Comparison of ENCODE assay signal across 11 cellular contexts in the genomic region with DNA sequence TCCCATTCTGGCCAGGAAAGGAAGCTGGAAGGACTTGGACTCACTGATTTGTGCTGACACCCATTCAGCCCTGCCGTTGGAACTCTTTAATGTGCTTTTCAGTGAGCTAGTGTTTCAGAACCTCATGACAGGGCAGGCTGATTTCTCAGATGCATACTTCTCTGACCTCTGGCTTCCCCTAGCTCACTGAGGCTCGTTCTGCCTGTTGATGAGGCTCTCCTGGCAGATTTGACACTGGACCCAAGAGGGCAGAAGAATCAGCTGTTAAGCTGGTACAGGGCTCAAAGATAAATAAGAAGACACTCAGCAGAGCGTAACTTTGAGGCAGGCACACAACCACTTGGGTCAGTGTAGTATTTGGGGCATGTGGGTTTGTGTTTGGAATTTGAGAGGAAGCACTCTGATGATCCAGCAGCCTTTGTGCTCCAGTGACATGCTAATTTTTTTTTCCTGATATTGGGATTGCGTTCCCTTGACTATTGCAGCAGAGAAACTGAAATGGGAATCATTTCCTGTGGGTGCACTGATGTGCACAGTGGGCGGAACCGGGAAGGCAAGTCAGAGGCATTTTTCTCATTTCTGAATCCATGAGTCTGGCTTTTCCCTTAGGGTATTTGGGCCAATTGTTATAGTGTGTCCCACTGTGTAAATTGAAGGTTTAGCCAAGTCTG.
DNase-seq lines count a peak whose midpoint lies in the region; ATAC-seq and TF ChIP-seq lines count a peak whose summit lies in the region.
"Had no signal": no experiment of that assay in that cellular context is flagged by ENCODE, and none has a peak within 500 bp of the region (broad histone marks: within the 10 kb centered on the region; RNA-seq: fewer than 3 reads in every experiment).

No MANE protein-coding gene starts in this region.

- peaks cover 83% of the 10 kb centered on the region for H3K79me2 ChIP-seq in mammary epithelial cell (ENCODE audit: insufficient read depth, low read length)

- H3K36me3 Mint-ChIP-seq in stimulated activated naive B cell treated with anti-CD40 and anti-IgM and Interleukin-4, amounts not matched to agents 10 μg/mL and 1 μg/mL and 100 μg/mL, for 72 hours, result no peaks in the 10 kb centered on the region
- H3K36me3 Mint-ChIP-seq: naive B cell had no signal

- TF ChIP-seq POLR2A in vagina (IDR thresholded peaks at IDR 0.05), result no peak

- dilution Hi-C loops in mammary epithelial cell (cut with HindIII; ENCODE audit: low sequenced_read_pairs), result no loop called here

- peak overlapping the region; percentile 38 for H3K9ac ChIP-seq in mammary epithelial cell (ENCODE audit: insufficient read depth, low read length)
- H3K9ac ChIP-seq: BLaER1 treated with 17β-estradiol and CSF1 and Interleukin-3, amounts not matched to agents 10 nM and 100 nM had no signal

- CTCF ChIA-PET in mammary epithelial cell (lab: Charles Lee; ENCODE audit: low non-redundant PET), result no interaction called here

- H3K27me3 ChIP-seq in mammary epithelial cell (ENCODE audit: insufficient read depth, low read length) (no peaks in the 10 kb centered on the region), left lung (no peaks in the 10 kb centered on the region), vagina (no peaks in the 10 kb centered on the region)
- H3K27me3 ChIP-seq: BLaER1 treated with 17β-estradiol and CSF1 and Interleukin-3, amounts not matched to agents 10 nM and 100 nM had no signal

- H3K4me3 ChIP-seq in mammary epithelial cell (replicated peaks in 1 of 3; ENCODE audit: insufficient read depth in 1 of 3, low read depth in 2 of 3, low read length in 3 of 3), result peak overlapping the region in 1 of 3 experiments; percentile 2
- no peak overlapping the region for H3K4me3 ChIP-seq in left lung
- H3K4me3 ChIP-seq in vagina, result peak overlapping the region in 1 of 2 donors; percentile 15
- H3K4me3 ChIP-seq: BLaER1 treated with 17β-estradiol and CSF1 and Interleukin-3, amounts not matched to agents 10 nM and 100 nM had no signal

- 10% methylated on average over 5 of the region's 6 CpGs for WGBS in mammary epithelial cell (ENCODE audit: low coverage, missing lambda C conversion rate)

- H3K9me3 Mint-ChIP-seq in stimulated activated naive B cell treated with anti-CD40 and anti-IgM and Interleukin-4, amounts not matched to agents 10 μg/mL and 1 μg/mL and 100 μg/mL, for 72 hours, result no peaks in the 10 kb centered on the region
- H3K9me3 Mint-ChIP-seq: activated naive CD4-positive, alpha-beta T cell treated with anti-CD3 and anti-CD28 coated beads for 36 hours; naive B cell had no signal

- no peak overlapping the region for H3K27ac Mint-ChIP-seq in stimulated activated naive B cell treated with anti-CD40 and anti-IgM and Interleukin-4, amounts not matched to agents 10 μg/mL and 1 μg/mL and 100 μg/mL, for 72 hours
- H3K27ac Mint-ChIP-seq: activated naive CD4-positive, alpha-beta T cell treated with anti-CD3 and anti-CD28 coated beads for 36 hours had no signal

- peak; percentile 43 for ATAC-seq in left lung
- no peak for ATAC-seq in stimulated activated naive B cell treated with anti-CD40 and anti-IgM and Interleukin-4, amounts not matched to agents 10 μg/mL and 1 μg/mL and 100 μg/mL, for 72 hours (replicated peaks)

- TF ChIP-seq CTCF in mammary epithelial cell (conservative IDR thresholded peaks at IDR 0.05 in 1 of 2, IDR thresholded peaks at IDR 0.05 in 1 of 2; ENCODE audit: extremely low read depth in 1 of 2, insufficient read depth in 1 of 2, low read depth in 1 of 2, low read length in 2 of 2) (no peak), left lung (IDR thresholded peaks at IDR 0.05) (no peak), vagina (IDR thresholded peaks at IDR 0.05) (no peak)

- peaks cover 0 to 22% of the 10 kb centered on the region in 2 donors for H3K4me1 Mint-ChIP-seq in stimulated activated naive B cell treated with anti-CD40 and anti-IgM and Interleukin-4, amounts not matched to agents 10 μg/mL and 1 μg/mL and 100 μg/mL, for 72 hours

- intact Hi-C loops in mammary epithelial cell (cut with micrococcal nuclease), result loop anchor here (5.0 kb wide), 2 partner anchors 113 to 133 kb away; no protein-coding TSS in a partner anchor
- intact Hi-C loops in left lung (cut with DNase I), result no loop called here
- intact Hi-C loops in vagina (cut with DNase I), result no loop called here

- TSS peak; percentile 49 for BruUV-seq in mammary epithelial cell (replicated peaks; lab: Mats Ljungman, UMichigan)

- H3K4me2 ChIP-seq in mammary epithelial cell (ENCODE audit: insufficient read depth, low read depth, low read length), result peak overlapping the region; percentile 61

- H3K27ac ChIP-seq in mammary epithelial cell (ENCODE audit: insufficient read depth, low read depth, low read length) (peak overlapping the region; percentile 81), left lung (peak overlapping the region; percentile 35 to 49), vagina (peak overlapping the region; percentile 64)
- H3K27ac ChIP-seq: BLaER1 treated with 17β-estradiol and CSF1 and Interleukin-3, amounts not matched to agents 10 nM and 100 nM had no signal

- H3K4me1 ChIP-seq in mammary epithelial cell (ENCODE audit: insufficient read depth, low read length) (peaks cover 52% of the 10 kb centered on the region), left lung (peaks cover 9 to 16% of the 10 kb centered on the region in 2 donors), vagina (peaks cover 18% of the 10 kb centered on the region)

- no peak overlapping the region for H3K4me3 Mint-ChIP-seq in stimulated activated naive B cell treated with anti-CD40 and anti-IgM and Interleukin-4, amounts not matched to agents 10 μg/mL and 1 μg/mL and 100 μg/mL, for 72 hours
- H3K4me3 Mint-ChIP-seq: activated naive CD4-positive, alpha-beta T cell treated with anti-CD3 and anti-CD28 coated beads for 36 hours; naive B cell had no signal

- no peaks in the 10 kb centered on the region for H4K20me1 ChIP-seq in mammary epithelial cell (ENCODE audit: insufficient read depth, low read length)
- H4K20me1 ChIP-seq: BLaER1 treated with 17β-estradiol and CSF1 and Interleukin-3, amounts not matched to agents 10 nM and 100 nM had no signal

- H3K9me3 ChIP-seq in mammary epithelial cell (replicated peaks; ENCODE audit: insufficient read depth, low read length) (no peaks in the 10 kb centered on the region), left lung (no peaks in the 10 kb centered on the region), vagina (no peaks in the 10 kb centered on the region)
- H3K9me3 ChIP-seq: BLaER1 treated with 17β-estradiol and CSF1 and Interleukin-3, amounts not matched to agents 10 nM and 100 nM had no signal

- in situ Hi-C loops in mammary epithelial cell (cut with MboI; ENCODE audit: low sequenced_read_pairs in 2 of 2), result no loop called here

- H2AFZ ChIP-seq in mammary epithelial cell (ENCODE audit: low read depth, low read length), result peak overlapping the region; percentile 12

- DNase-seq in NCI-H510A treated with DMSO at 0.1 percent for 48 hours (lab: John Stamatoyannopoulos, UW), result peak; percentile 40
- no peak for DNase-seq in NCI-H510A (lab: John Stamatoyannopoulos, UW)
- DNase-seq in mammary epithelial cell, result peak; percentile 58
- DNase-seq in left lung, result no peak
- no peak for DNase-seq in vagina (ENCODE audit: extremely low spot score in 2 of 2)
- DNase-seq in activated CD4-positive, alpha-beta T cell treated with anti-CD3 and anti-CD28 coated beads for 1 hour, result no peak
- DNase-seq in NCI-H1092 (lab: John Stamatoyannopoulos, UW), result no peak
- no peak for DNase-seq in stimulated activated naive B cell treated with anti-CD40 and anti-IgM and Interleukin-4, amounts not matched to agents 10 μg/mL and 1 μg/mL and 100 μg/mL, for 72 hours
- DNase-seq: activated naive CD4-positive, alpha-beta T cell treated with anti-CD3 and anti-CD28 coated beads for 36 hours; naive B cell had no signal

- H3K36me3 ChIP-seq in mammary epithelial cell (ENCODE audit: insufficient read depth, low read length) (no peaks in the 10 kb centered on the region), left lung (no peaks in the 10 kb centered on the region), vagina (no peaks in the 10 kb centered on the region)
- H3K36me3 ChIP-seq: BLaER1 treated with 17β-estradiol and CSF1 and Interleukin-3, amounts not matched to agents 10 nM and 100 nM had no signal

- no peaks in the 10 kb centered on the region for H3K27me3 Mint-ChIP-seq in stimulated activated naive B cell treated with anti-CD40 and anti-IgM and Interleukin-4, amounts not matched to agents 10 μg/mL and 1 μg/mL and 100 μg/mL, for 72 hours

Comparison
In these comparisons a context has a peak if more than half of its experiments do, and no peak if none do; other contexts are left out.
1. DNase-seq: peak in NCI-H510A treated with DMSO at 0.1 percent for 48 hours (single experiment) and mammary epithelial cell (single experiment); none in NCI-H510A (single experiment), left lung (0 of 2), vagina (0 of 2), activated CD4-positive, alpha-beta T cell treated with anti-CD3 and anti-CD28 coated beads for 1 hour (single experiment), NCI-H1092 (single experiment) and stimulated activated naive B cell treated with anti-CD40 and anti-IgM and Interleukin-4, amounts not matched to agents 10 μg/mL and 1 μg/mL and 100 μg/mL, for 72 hours (single experiment).
2. Peak in every context shown above with its lines, with median percentiles within 50 percentile points of each other: H3K27ac ChIP-seq.